Comparison of ENCODE assay signal across 27 cellular contexts in genomic region chr5:180575571-180575970, GRCh38. TPM values are rescaled to one million over a fixed set of nuclear protein-coding genes. Genes with fewer than 3 reads are reported as not detected.
"Had no signal": no experiment of that assay in that cellular context is flagged by ENCODE, and none has a peak within 500 bp of the region (broad histone marks: within the 10 kb centered on the region; RNA-seq: fewer than 3 reads in every experiment).

No MANE protein-coding gene starts in this region.

- H3K4me1 ChIP-seq: adrenal gland, foreskin keratinocyte, sigmoid colon, stomach, upper lobe of left lung had no signal

- H3K27ac ChIP-seq: adrenal gland, esophagus muscularis mucosa, foreskin keratinocyte, sigmoid colon, stomach, thoracic aorta, upper lobe of left lung had no signal

- H3K9me3 ChIP-seq: adrenal gland, esophagus muscularis mucosa, sigmoid colon, stomach, thoracic aorta, upper lobe of left lung had no signal

- H3K4me3 ChIP-seq: adrenal gland, esophagus muscularis mucosa, lung, sigmoid colon, stomach, thoracic aorta, upper lobe of left lung had no signal

- H3K27ac Mint-ChIP-seq: nephron; stimulated activated effector memory CD8-positive, alpha-beta T cell treated with anti-CD3 and anti-CD28 coated beads, Interleukin-12 subunit alpha, Interleukin-12 subunit beta, amount 100 ng/mL, for 72 hours had no signal

- H3K27me3 ChIP-seq: adrenal gland, esophagus muscularis mucosa, foreskin keratinocyte, sigmoid colon, stomach, upper lobe of left lung had no signal

- ATAC-seq: foreskin keratinocyte; left lobe of liver; stimulated activated effector memory CD8-positive, alpha-beta T cell treated with anti-CD3 and anti-CD28 coated beads, Interleukin-12 subunit alpha, Interleukin-12 subunit beta, amount 100 ng/mL, for 72 hours had no signal

- H3K4me3 Mint-ChIP-seq: nephron; stimulated activated effector memory CD8-positive, alpha-beta T cell treated with anti-CD3 and anti-CD28 coated beads, Interleukin-12 subunit alpha, Interleukin-12 subunit beta, amount 100 ng/mL, for 72 hours had no signal

- DNase-seq: activated CD4-positive, alpha-beta T cell treated with anti-CD3 and anti-CD28 coated beads for 48 hours; activated CD8-positive, alpha-beta memory T cell treated with anti-CD3 and anti-CD28 coated beads, Interleukin-2, amount 50 U/mL, for 4 hours; activated naive CD4-positive, alpha-beta T cell treated with Interleukin-2 at 50 U/mL for 16 hours; adrenal gland; dermis blood vessel endothelial cell; effector memory CD4-positive, alpha-beta T cell; foreskin keratinocyte; glutamatergic neuron; hippocampal formation; kidney; midbrain; sigmoid colon; stimulated activated CD4-positive, alpha-beta T cell treated with anti-CD3 and anti-CD28 coated beads, Interleukin-4, amount 100 ng/mL, for 24 hours; stomach; SW 1271; T-helper 2 cell; upper lobe of left lung had no signal

- H3K9me3 Mint-ChIP-seq: nephron; stimulated activated effector memory CD8-positive, alpha-beta T cell treated with anti-CD3 and anti-CD28 coated beads, Interleukin-12 subunit alpha, Interleukin-12 subunit beta, amount 100 ng/mL, for 72 hours had no signal

- H3K4me1 Mint-ChIP-seq: nephron; stimulated activated effector memory CD8-positive, alpha-beta T cell treated with anti-CD3 and anti-CD28 coated beads, Interleukin-12 subunit alpha, Interleukin-12 subunit beta, amount 100 ng/mL, for 72 hours had no signal

RNA-seq across cellular contexts. Expression of gene SCGB3A1, which starts 15.7 kb away (rescaled TPM):
- total RNA-seq: cardiac septum, foreskin keratinocyte, renal cortical epithelial cell, sigmoid colon, SK-MEL-5, thoracic aorta had no signal
- polyA plus RNA-seq: endothelial cell of umbilical vein, foreskin keratinocyte had no signal
